In genomic region chr17:78127240-78127887, GRCh38 we compare ENCODE assay signal across 1 cellular context.
TF ChIP-seq lines count a peak whose summit lies in the region.

No MANE protein-coding gene starts in this region.

TF ChIP-seq in K562, 482 proteins besides CTCF, POLR2A, EP300 and RAD21 (continued from another document):
- TF ChIP-seq PBX2 (CRISPR knock-in tag; IDR thresholded peaks at IDR 0.05; ENCODE audit: low read depth), result no peak
- no peak for TF ChIP-seq PBX2 (tag; conservative IDR thresholded peaks at IDR 0.05; ENCODE audit: low read depth)
- peak; percentile 71; the same call in 1 of the 2 replicates for TF ChIP-seq EP400 (IDR thresholded peaks at IDR 0.05)
- TF ChIP-seq GATAD2A (IDR thresholded peaks at IDR 0.05), result 0 out of 2 replicates have a peak, but pooled peaks have one; percentile 48
- peak; percentile 56 for TF ChIP-seq TAF1 (IDR thresholded peaks at IDR 0.05; ENCODE audit: control insufficient read depth, extremely low read depth, insufficient read depth, low read length, severe bottlenecking)
- TF ChIP-seq SMAD4 (CRISPR knock-in tag; conservative IDR thresholded peaks at IDR 0.05), result peak; percentile 83
- no peak for TF ChIP-seq SIX5 (IDR thresholded peaks at IDR 0.05; ENCODE audit: borderline replicate concordance in 1 of 2, insufficient read depth in 1 of 2, low read depth in 1 of 2, low read length in 2 of 2)
- TF ChIP-seq RCOR1 (IDR thresholded peaks at IDR 0.05; ENCODE audit: borderline replicate concordance in 1 of 2, low read depth in 2 of 2, low read length in 2 of 2), result peak in 1 of 2 experiments; percentile 38; a peak in 1 of 4 replicates
- TF ChIP-seq NFRKB (IDR thresholded peaks at IDR 0.05; ENCODE audit: low read depth), result 0 out of 2 replicates have a peak, but pooled peaks have one; percentile 52
- TF ChIP-seq HNRNPK (IDR thresholded peaks at IDR 0.05; ENCODE audit: low read depth, low read length, poor library complexity, severe bottlenecking), result no peak
- no peak for TF ChIP-seq ZNF77 (CRISPR knock-in tag; IDR thresholded peaks at IDR 0.05)
- no peak for TF ChIP-seq MEF2A (IDR thresholded peaks at IDR 0.05; ENCODE audit: control insufficient read depth, low read depth, low read length)
- TF ChIP-seq NFYB (IDR thresholded peaks at IDR 0.05; ENCODE audit: extremely low read depth, insufficient read length), result no peak
- TF ChIP-seq FIP1L1 (IDR thresholded peaks at IDR 0.05; ENCODE audit: low read depth, low read length, poor library complexity, severe bottlenecking), result peak; percentile 20
- no peak for TF ChIP-seq DACH1 (IDR thresholded peaks at IDR 0.05; ENCODE audit: partially characterized antibody)
- TF ChIP-seq DDX20 (tag; IDR thresholded peaks at IDR 0.05; ENCODE audit: low read depth), result no peak
- TF ChIP-seq, protein P1, sequence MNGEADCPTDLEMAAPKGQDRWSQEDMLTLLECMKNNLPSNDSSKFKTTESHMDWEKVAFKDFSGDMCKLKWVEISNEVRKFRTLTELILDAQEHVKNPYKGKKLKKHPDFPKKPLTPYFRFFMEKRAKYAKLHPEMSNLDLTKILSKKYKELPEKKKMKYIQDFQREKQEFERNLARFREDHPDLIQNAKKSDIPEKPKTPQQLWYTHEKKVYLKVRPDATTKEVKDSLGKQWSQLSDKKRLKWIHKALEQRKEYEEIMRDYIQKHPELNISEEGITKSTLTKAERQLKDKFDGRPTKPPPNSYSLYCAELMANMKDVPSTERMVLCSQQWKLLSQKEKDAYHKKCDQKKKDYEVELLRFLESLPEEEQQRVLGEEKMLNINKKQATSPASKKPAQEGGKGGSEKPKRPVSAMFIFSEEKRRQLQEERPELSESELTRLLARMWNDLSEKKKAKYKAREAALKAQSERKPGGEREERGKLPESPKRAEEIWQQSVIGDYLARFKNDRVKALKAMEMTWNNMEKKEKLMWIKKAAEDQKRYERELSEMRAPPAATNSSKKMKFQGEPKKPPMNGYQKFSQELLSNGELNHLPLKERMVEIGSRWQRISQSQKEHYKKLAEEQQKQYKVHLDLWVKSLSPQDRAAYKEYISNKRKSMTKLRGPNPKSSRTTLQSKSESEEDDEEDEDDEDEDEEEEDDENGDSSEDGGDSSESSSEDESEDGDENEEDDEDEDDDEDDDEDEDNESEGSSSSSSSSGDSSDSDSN (IDR thresholded peaks at IDR 0.05; ENCODE audit: borderline replicate concordance in 1 of 2, low read depth in 2 of 2, low read length in 2 of 2), result peak in 1 of 2 experiments; percentile 56; a peak in 1 of 4 replicates
- TF ChIP-seq ZKSCAN8 (CRISPR knock-in tag; IDR thresholded peaks at IDR 0.05), result no peak
- TF ChIP-seq KDM4B (IDR thresholded peaks at IDR 0.05; ENCODE audit: borderline replicate concordance in 2 of 2, low read depth in 1 of 2), result peak in 1 of 2 experiments; percentile 63; a peak in 1 of 4 replicates
- TF ChIP-seq FOXK2 (conservative IDR thresholded peaks at IDR 0.05 in 1 of 2, IDR thresholded peaks at IDR 0.05 in 1 of 2; ENCODE audit: low read depth in 2 of 2), result no peak
- no peak for TF ChIP-seq SETDB1 (IDR thresholded peaks at IDR 0.05; ENCODE audit: low read length)
- TF ChIP-seq IFI16 (CRISPR knock-in tag; IDR thresholded peaks at IDR 0.05), result no peak
- no peak for TF ChIP-seq ZNF124 (CRISPR knock-in tag; IDR thresholded peaks at IDR 0.05)
- peak; percentile 85 for TF ChIP-seq GABPA (tag; conservative IDR thresholded peaks at IDR 0.05; ENCODE audit: low read depth)
- no peak for TF ChIP-seq NR1H2 (CRISPR knock-in tag; IDR thresholded peaks at IDR 0.05)
- TF ChIP-seq ZNF830 (CRISPR knock-in tag; IDR thresholded peaks at IDR 0.05), result 0 out of 2 replicates have a peak, but pooled peaks have one; percentile 65
- TF ChIP-seq ZNF3 (CRISPR knock-in tag; IDR thresholded peaks at IDR 0.05), result no peak
- no peak for TF ChIP-seq XRCC4 (IDR thresholded peaks at IDR 0.05; ENCODE audit: extremely low read depth, insufficient read depth, insufficient read length)
- peak; percentile 44 to 78; a peak in 2 of 4 replicates for TF ChIP-seq MAZ (CRISPR knock-in tag; conservative IDR thresholded peaks at IDR 0.05 in 1 of 2, IDR thresholded peaks at IDR 0.05 in 1 of 2)
- peak in 1 of 3 experiments; percentile 29 for TF ChIP-seq YY1 (IDR thresholded peaks at IDR 0.05; ENCODE audit: borderline replicate concordance in 1 of 3, control insufficient read depth in 1 of 3, extremely low read depth in 1 of 3, insufficient read depth in 3 of 3, insufficient read length in 1 of 3, insufficient replicate concordance in 2 of 3, low read depth in 1 of 3, low read length in 2 of 3)
- peak; percentile 47 for TF ChIP-seq CREM (IDR thresholded peaks at IDR 0.05; ENCODE audit: low read depth)
- TF ChIP-seq SMARCA4 (IDR thresholded peaks at IDR 0.05), result 0 out of 2 replicates have a peak, but pooled peaks have one; percentile 22
- TF ChIP-seq MTA3 (IDR thresholded peaks at IDR 0.05; ENCODE audit: borderline replicate concordance), result peak; percentile 49; the same call in 1 of the 2 replicates
- TF ChIP-seq JUN (IDR thresholded peaks at IDR 0.05; ENCODE audit: borderline replicate concordance, low read depth, low read length), result no peak
- TF ChIP-seq JUN (CRISPR knock-in tag; IDR thresholded peaks at IDR 0.05; ENCODE audit: borderline replicate concordance), result peak; percentile 46; the same call in 1 of the 2 replicates
- TF ChIP-seq PML (IDR thresholded peaks at IDR 0.05; ENCODE audit: low read length), result peak; percentile 39; the same call in 1 of the 2 replicates
- TF ChIP-seq POLR2B (IDR thresholded peaks at IDR 0.05; ENCODE audit: low read depth, partially characterized antibody), result peak; percentile 52
